ENCODE assay signal across 9 cellular contexts in genomic region chr9:69173891-69174644, GRCh38. TPM values are rescaled to one million over a fixed set of nuclear protein-coding genes. Genes with fewer than 3 reads are reported as not detected.
DNase-seq lines count a peak whose midpoint lies in the region; ATAC-seq and TF ChIP-seq lines count a peak whose summit lies in the region.
"Had no signal": no experiment of that assay in that cellular context is flagged by ENCODE, and none has a peak within 500 bp of the region (broad histone marks: within the 10 kb centered on the region; RNA-seq: fewer than 3 reads in every experiment).

Gene TJP2, plus strand, starts transcription at chr9:69174277. Its CDS starts 96 bp downstream, at chr9:69174373.

- peaks cover 3% of the 10 kb centered on the region for H3K27me3 Mint-ChIP-seq in activated T-helper 17 cell treated with anti-CD3 and anti-CD28 coated beads, Interleukin-2, amount 50 U/mL, for 72 hours
- H3K27me3 Mint-ChIP-seq in natural killer cell treated with Interleukin-12 subunit alpha and Interleukin-12 subunit beta and Interleukin-15 and Interleukin-18, amount 100 ng/mL, for 72 hours: peaks cover 0 to 12% of the 10 kb centered on the region in 2 donors

- DNase-seq in NCI-H748 (lab: John Stamatoyannopoulos, UW; ENCODE audit: unreplicated experiment) (peak; percentile 72), NCI-H748 treated with DMSO at 0.1 percent for 48 hours (lab: John Stamatoyannopoulos, UW) (no peak), NCI-H526 treated with DMSO at 0.1 percent for 48 hours (lab: John Stamatoyannopoulos, UW) (peak; percentile 52), fibroblast of the conjunctiva (ENCODE audit: low read depth) (peak; percentile 41), tibial artery (peak; percentile 74 to 86)
- DNase-seq in natural killer cell treated with Interleukin-12 subunit alpha and Interleukin-12 subunit beta and Interleukin-15 and Interleukin-18, amount 100 ng/mL, for 72 hours (ENCODE audit: low spot score): peak; percentile 78
- DNase-seq: DND-41 had no signal

- H3K4me3 Mint-ChIP-seq in activated T-helper 17 cell treated with anti-CD3 and anti-CD28 coated beads, Interleukin-2, amount 50 U/mL, for 72 hours: peak within 1 kb of the TSS; percentile 85
- peak within 1 kb of the TSS; percentile 88 for H3K4me3 Mint-ChIP-seq in natural killer cell treated with Interleukin-12 subunit alpha and Interleukin-12 subunit beta and Interleukin-15 and Interleukin-18, amount 100 ng/mL, for 72 hours

- peak within 1 kb of the TSS; percentile 71 to 81 for H3K4me3 ChIP-seq in tibial artery

- H3K27ac ChIP-seq in tibial artery: peak within 1 kb of the TSS; percentile 77 to 82

- TF ChIP-seq CTCF in tibial artery (IDR thresholded peaks at IDR 0.05): no peak

- peak within 1 kb of the TSS; percentile 89 for H3K27ac Mint-ChIP-seq in activated T-helper 17 cell treated with anti-CD3 and anti-CD28 coated beads, Interleukin-2, amount 50 U/mL, for 72 hours
- peak within 1 kb of the TSS; percentile 68 to 71 for H3K27ac Mint-ChIP-seq in natural killer cell treated with Interleukin-12 subunit alpha and Interleukin-12 subunit beta and Interleukin-15 and Interleukin-18, amount 100 ng/mL, for 72 hours

- peaks cover 0 to 47% (median 22%) of the 10 kb centered on the region in 4 donors for H3K4me1 ChIP-seq in tibial artery

- H3K36me3 Mint-ChIP-seq in activated T-helper 17 cell treated with anti-CD3 and anti-CD28 coated beads, Interleukin-2, amount 50 U/mL, for 72 hours (ENCODE audit: low read depth): peaks cover 4% of the 10 kb centered on the region
- H3K36me3 Mint-ChIP-seq in natural killer cell treated with Interleukin-12 subunit alpha and Interleukin-12 subunit beta and Interleukin-15 and Interleukin-18, amount 100 ng/mL, for 72 hours: no peaks in the 10 kb centered on the region

- H3K9me3 ChIP-seq in tibial artery: no peaks in the 10 kb centered on the region

- intact Hi-C loops in tibial artery (cut with DNase I; ENCODE audit: low total_unique reads): no loop called here

- H3K9me3 Mint-ChIP-seq in activated T-helper 17 cell treated with anti-CD3 and anti-CD28 coated beads, Interleukin-2, amount 50 U/mL, for 72 hours: no peaks in the 10 kb centered on the region
- H3K9me3 Mint-ChIP-seq in natural killer cell treated with Interleukin-12 subunit alpha and Interleukin-12 subunit beta and Interleukin-15 and Interleukin-18, amount 100 ng/mL, for 72 hours: no peaks in the 10 kb centered on the region

- peak; percentile 54 for ATAC-seq in HG02642 (IDR thresholded peaks at IDR 0.05; ENCODE audit: poor library complexity, unreplicated experiment)
- peak; percentile 7 for ATAC-seq in activated T-helper 17 cell treated with anti-CD3 and anti-CD28 coated beads, Interleukin-2, amount 50 U/mL, for 72 hours (replicated peaks)
- peak; percentile 72 to 80 for ATAC-seq in natural killer cell treated with Interleukin-12 subunit alpha and Interleukin-12 subunit beta and Interleukin-15 and Interleukin-18, amount 100 ng/mL, for 72 hours

- peaks cover 35% of the 10 kb centered on the region for H3K4me1 Mint-ChIP-seq in activated T-helper 17 cell treated with anti-CD3 and anti-CD28 coated beads, Interleukin-2, amount 50 U/mL, for 72 hours
- H3K4me1 Mint-ChIP-seq in natural killer cell treated with Interleukin-12 subunit alpha and Interleukin-12 subunit beta and Interleukin-15 and Interleukin-18, amount 100 ng/mL, for 72 hours (ENCODE audit: low read depth in 2 of 2): peaks cover 22 to 26% of the 10 kb centered on the region in 2 donors

- H3K27me3 ChIP-seq in tibial artery: no peaks in the 10 kb centered on the region

- no peaks in the 10 kb centered on the region for H3K36me3 ChIP-seq in tibial artery

RNA-seq across cellular contexts. Expression of gene TJP2, which starts in this region (rescaled TPM):
- total RNA-seq in activated T-helper 17 cell treated with anti-CD3 and anti-CD28 coated beads, Interleukin-2, amount 50 U/mL, for 72 hours: 10 to 100 TPM; 25.9 to 27.3 TPM
- total RNA-seq in natural killer cell treated with Interleukin-12 subunit alpha and Interleukin-12 subunit beta and Interleukin-15 and Interleukin-18, amount 100 ng/mL, for 72 hours: 10 to 100 TPM in 1 of 2 donors, 1 to 10 TPM in 1; 5.1 to 10.2 TPM

Comparison
In these comparisons a context has a peak if more than half of its experiments do, and no peak if none do; other contexts are left out.
1. ATAC-seq: peak in every context shown above with its lines; median percentile 76 in natural killer cell treated with Interleukin-12 subunit alpha and Interleukin-12 subunit beta and Interleukin-15 and Interleukin-18, amount 100 ng/mL, for 72 hours; 54 in HG02642; 7 in activated T-helper 17 cell treated with anti-CD3 and anti-CD28 coated beads, Interleukin-2, amount 50 U/mL, for 72 hours.